Comparison of ENCODE assay signal across 1 cellular context in the genomic region with DNA sequence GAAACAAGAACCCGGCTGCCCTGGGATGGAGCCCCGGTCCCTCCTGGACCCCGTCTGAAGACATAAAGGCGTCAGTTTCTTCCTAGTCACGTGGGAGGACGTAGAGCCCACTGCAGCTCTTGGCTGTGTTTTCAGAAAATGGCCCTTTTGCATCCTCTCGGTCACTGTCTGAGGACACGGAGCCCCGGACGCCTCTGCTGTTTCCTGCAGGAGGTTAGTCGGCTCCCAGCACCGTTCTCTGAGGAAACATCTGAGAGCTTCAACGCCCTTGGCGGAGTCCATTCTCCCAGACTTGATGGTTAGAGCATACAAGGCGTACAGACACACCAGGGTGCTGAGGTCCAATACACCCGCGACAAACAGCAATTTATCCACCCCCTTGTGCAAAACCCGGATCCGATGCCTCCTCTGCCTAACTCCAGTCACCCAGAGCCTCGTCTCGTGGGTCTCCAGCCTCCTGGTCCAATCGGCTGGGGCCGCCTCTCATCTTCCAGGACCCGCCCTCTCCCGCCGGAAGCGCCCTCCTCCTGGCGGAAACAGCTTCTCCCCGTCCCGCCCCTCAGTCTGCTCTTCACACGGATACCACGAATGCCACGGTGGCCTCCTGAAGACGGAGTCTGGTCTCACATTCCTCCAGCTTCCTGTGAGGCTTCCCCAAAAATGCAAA.
TF ChIP-seq lines count a peak whose summit lies in the region.

No MANE protein-coding gene starts in this region.

TF ChIP-seq in WTC11, 78 proteins besides CTCF, POLR2A, EP300 and RAD21 (continued from another document):
- TF ChIP-seq, protein P1, sequence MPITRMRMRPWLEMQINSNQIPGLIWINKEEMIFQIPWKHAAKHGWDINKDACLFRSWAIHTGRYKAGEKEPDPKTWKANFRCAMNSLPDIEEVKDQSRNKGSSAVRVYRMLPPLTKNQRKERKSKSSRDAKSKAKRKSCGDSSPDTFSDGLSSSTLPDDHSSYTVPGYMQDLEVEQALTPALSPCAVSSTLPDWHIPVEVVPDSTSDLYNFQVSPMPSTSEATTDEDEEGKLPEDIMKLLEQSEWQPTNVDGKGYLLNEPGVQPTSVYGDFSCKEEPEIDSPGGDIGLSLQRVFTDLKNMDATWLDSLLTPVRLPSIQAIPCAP (CRISPR knock-in tag; IDR thresholded peaks at IDR 0.05): no peak
- TF ChIP-seq ZSCAN18 (CRISPR knock-in tag; IDR thresholded peaks at IDR 0.05): no peak
- TF ChIP-seq KAT7 (CRISPR knock-in tag; IDR thresholded peaks at IDR 0.05; ENCODE audit: borderline replicate concordance): no peak
- TF ChIP-seq, protein P2, sequence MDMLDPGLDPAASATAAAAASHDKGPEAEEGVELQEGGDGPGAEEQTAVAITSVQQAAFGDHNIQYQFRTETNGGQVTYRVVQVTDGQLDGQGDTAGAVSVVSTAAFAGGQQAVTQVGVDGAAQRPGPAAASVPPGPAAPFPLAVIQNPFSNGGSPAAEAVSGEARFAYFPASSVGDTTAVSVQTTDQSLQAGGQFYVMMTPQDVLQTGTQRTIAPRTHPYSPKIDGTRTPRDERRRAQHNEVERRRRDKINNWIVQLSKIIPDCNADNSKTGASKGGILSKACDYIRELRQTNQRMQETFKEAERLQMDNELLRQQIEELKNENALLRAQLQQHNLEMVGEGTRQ (CRISPR knock-in tag; IDR thresholded peaks at IDR 0.05): no peak
- no peak for TF ChIP-seq GABPB1 (CRISPR knock-in tag; IDR thresholded peaks at IDR 0.05)
- TF ChIP-seq IRF2 (CRISPR knock-in tag; IDR thresholded peaks at IDR 0.05; ENCODE audit: borderline replicate concordance, low read depth): no peak
- TF ChIP-seq SMAD3 (CRISPR knock-in tag; IDR thresholded peaks at IDR 0.05; ENCODE audit: borderline replicate concordance): no peak
- TF ChIP-seq TCF7 (CRISPR knock-in tag; IDR thresholded peaks at IDR 0.05; ENCODE audit: low read depth): no peak
- TF ChIP-seq, protein P3, sequence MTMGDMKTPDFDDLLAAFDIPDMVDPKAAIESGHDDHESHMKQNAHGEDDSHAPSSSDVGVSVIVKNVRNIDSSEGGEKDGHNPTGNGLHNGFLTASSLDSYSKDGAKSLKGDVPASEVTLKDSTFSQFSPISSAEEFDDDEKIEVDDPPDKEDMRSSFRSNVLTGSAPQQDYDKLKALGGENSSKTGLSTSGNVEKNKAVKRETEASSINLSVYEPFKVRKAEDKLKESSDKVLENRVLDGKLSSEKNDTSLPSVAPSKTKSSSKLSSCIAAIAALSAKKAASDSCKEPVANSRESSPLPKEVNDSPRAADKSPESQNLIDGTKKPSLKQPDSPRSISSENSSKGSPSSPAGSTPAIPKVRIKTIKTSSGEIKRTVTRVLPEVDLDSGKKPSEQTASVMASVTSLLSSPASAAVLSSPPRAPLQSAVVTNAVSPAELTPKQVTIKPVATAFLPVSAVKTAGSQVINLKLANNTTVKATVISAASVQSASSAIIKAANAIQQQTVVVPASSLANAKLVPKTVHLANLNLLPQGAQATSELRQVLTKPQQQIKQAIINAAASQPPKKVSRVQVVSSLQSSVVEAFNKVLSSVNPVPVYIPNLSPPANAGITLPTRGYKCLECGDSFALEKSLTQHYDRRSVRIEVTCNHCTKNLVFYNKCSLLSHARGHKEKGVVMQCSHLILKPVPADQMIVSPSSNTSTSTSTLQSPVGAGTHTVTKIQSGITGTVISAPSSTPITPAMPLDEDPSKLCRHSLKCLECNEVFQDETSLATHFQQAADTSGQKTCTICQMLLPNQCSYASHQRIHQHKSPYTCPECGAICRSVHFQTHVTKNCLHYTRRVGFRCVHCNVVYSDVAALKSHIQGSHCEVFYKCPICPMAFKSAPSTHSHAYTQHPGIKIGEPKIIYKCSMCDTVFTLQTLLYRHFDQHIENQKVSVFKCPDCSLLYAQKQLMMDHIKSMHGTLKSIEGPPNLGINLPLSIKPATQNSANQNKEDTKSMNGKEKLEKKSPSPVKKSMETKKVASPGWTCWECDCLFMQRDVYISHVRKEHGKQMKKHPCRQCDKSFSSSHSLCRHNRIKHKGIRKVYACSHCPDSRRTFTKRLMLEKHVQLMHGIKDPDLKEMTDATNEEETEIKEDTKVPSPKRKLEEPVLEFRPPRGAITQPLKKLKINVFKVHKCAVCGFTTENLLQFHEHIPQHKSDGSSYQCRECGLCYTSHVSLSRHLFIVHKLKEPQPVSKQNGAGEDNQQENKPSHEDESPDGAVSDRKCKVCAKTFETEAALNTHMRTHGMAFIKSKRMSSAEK (CRISPR knock-in tag; IDR thresholded peaks at IDR 0.05; ENCODE audit: borderline replicate concordance): no peak
- no peak for TF ChIP-seq JAZF1 (CRISPR knock-in tag; IDR thresholded peaks at IDR 0.05)
- TF ChIP-seq CREB1 (CRISPR knock-in tag; IDR thresholded peaks at IDR 0.05): no peak
